Comparison of ENCODE assay signal across 8 cellular contexts in the genomic region with DNA sequence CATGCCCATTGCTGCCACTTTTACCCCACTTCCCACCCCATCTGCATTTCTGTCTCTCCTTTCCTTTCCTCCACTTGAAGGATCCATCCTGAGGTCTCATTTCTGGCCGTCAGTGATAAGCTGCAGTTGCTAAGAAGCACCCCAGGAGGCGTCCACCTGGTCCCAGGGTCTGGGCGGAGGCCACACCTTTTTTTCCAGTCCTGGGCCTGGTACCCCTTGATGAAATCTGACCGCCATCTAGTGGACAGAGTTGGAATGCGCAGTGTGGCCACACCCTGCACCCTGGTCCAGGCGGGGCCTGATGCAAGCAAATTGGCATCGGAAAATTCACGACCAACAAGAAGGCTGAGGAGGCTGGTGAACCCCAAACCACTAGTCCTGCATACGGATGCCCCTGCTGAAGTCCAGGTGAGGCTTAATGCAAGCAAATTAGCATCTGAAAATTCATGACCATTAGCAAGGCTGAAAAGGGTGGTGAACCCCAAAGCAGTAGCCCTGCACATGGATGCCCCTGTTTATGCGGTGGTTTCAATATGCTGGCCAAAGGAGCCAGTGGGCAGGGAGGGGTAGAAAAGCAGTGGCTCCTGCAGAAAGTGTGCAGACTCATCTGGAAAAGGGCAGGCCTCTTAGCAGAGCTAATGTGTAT. TPM values are rescaled to one million over a fixed set of nuclear protein-coding genes. Genes with fewer than 3 reads are reported as not detected.
A peak's percentile ranks its signal among the peaks of the same experiment; 100 is the strongest.
DNase-seq lines count a peak whose midpoint lies in the region; ATAC-seq and TF ChIP-seq lines count a peak whose summit lies in the region.

No MANE protein-coding gene starts in this region.

- peak; percentile 95 for TF ChIP-seq CTCF in DOHH2 (IDR thresholded peaks at IDR 0.05; ENCODE audit: low read depth, low read length, poor library complexity, severe bottlenecking)
- TF ChIP-seq CTCF in fibroblast of pulmonary artery (IDR thresholded peaks at IDR 0.05; ENCODE audit: low read length, missing control alignments): peak; percentile 93
- peak; percentile 80 for TF ChIP-seq CTCF in osteocyte (IDR thresholded peaks at IDR 0.05)
- peak; percentile 72 to 83 (median 79) for TF ChIP-seq CTCF in tibial nerve (IDR thresholded peaks at IDR 0.05)

- peaks cover 4% of the 10 kb centered on the region for H3K27me3 Mint-ChIP-seq in activated T-cell treated with anti-CD3 and anti-CD28 coated beads, Interleukin-2, amount 50 U/mL, for 4 hours (ENCODE audit: low read depth)
- peaks cover 2% of the 10 kb centered on the region for H3K27me3 Mint-ChIP-seq in osteocyte (ENCODE audit: unreplicated experiment)

- H4K20me1 ChIP-seq in DOHH2 (ENCODE audit: control insufficient read depth, insufficient read depth, low read depth, low read length): no peaks in the 10 kb centered on the region

- TF ChIP-seq POLR2A in tibial nerve (IDR thresholded peaks at IDR 0.05): no peak

- H3K27me3 ChIP-seq in DOHH2 (ENCODE audit: control insufficient read depth, low read length) (no peaks in the 10 kb centered on the region), tibial nerve (no peaks in the 10 kb centered on the region)

- no peak overlapping the region for H3K27ac Mint-ChIP-seq in osteocyte (ENCODE audit: unreplicated experiment)

- peak; percentile 99 for ATAC-seq in GM21515 (IDR thresholded peaks at IDR 0.05; ENCODE audit: unreplicated experiment)
- peak; percentile 90 to 96 for ATAC-seq in activated T-cell treated with anti-CD3 and anti-CD28 coated beads, Interleukin-2, amount 50 U/mL, for 4 hours

- peak; percentile 43 for DNase-seq in HS-5 (ENCODE audit: low read depth)
- peak; percentile 87 for DNase-seq in OCI-M1 (lab: John Stamatoyannopoulos, UW)
- DNase-seq in activated T-cell treated with anti-CD3 and anti-CD28 coated beads, Interleukin-2, amount 50 U/mL, for 4 hours: peak; percentile 51
- peak; percentile 72 for DNase-seq in fibroblast of pulmonary artery (ENCODE audit: low read depth)
- peak; percentile 90 for DNase-seq in osteocyte (ENCODE audit: extremely low spot score, unreplicated experiment)
- DNase-seq in tibial nerve (ENCODE audit: low spot score in 2 of 2): peak; percentile 34 to 72

- H3K36me3 ChIP-seq in DOHH2 (ENCODE audit: control insufficient read depth, low read length): no peaks in the 10 kb centered on the region
- no peaks in the 10 kb centered on the region for H3K36me3 ChIP-seq in tibial nerve

- no peaks in the 10 kb centered on the region for H3K9me2 ChIP-seq in DOHH2 (replicated peaks; ENCODE audit: control insufficient read depth, low read length)

- H3K9me3 ChIP-seq in DOHH2 (ENCODE audit: control insufficient read depth, insufficient read depth, low read length) (no peaks in the 10 kb centered on the region), tibial nerve (no peaks in the 10 kb centered on the region)

- no peak overlapping the region for H3K27ac ChIP-seq in DOHH2 (ENCODE audit: low read depth, low read length)
- H3K27ac ChIP-seq in tibial nerve: no peak overlapping the region

- 18 to 28% methylated on average over 9 to 10 of the region's 10 CpGs for WGBS in tibial nerve, 2 donors

- H3K4me1 ChIP-seq in DOHH2 (ENCODE audit: control insufficient read depth, low read length) (no peaks in the 10 kb centered on the region), tibial nerve (no peaks in the 10 kb centered on the region)

- H3K4me3 ChIP-seq in DOHH2 (ENCODE audit: low read length) (no peak overlapping the region), fibroblast of pulmonary artery (replicated peaks; ENCODE audit: low read depth, low read length) (no peak overlapping the region), tibial nerve (no peak overlapping the region)

- no peaks in the 10 kb centered on the region for H3K79me2 ChIP-seq in DOHH2 (ENCODE audit: control insufficient read depth, low read length)

- no peaks in the 10 kb centered on the region for H3F3A ChIP-seq in DOHH2 (ENCODE audit: control insufficient read depth, insufficient read depth)

- peaks cover 3% of the 10 kb centered on the region for H3K4me1 Mint-ChIP-seq in activated T-cell treated with anti-CD3 and anti-CD28 coated beads, Interleukin-2, amount 50 U/mL, for 4 hours (ENCODE audit: low read depth)
- H3K4me1 Mint-ChIP-seq in osteocyte (ENCODE audit: unreplicated experiment): no peaks in the 10 kb centered on the region

- H3K36me3 Mint-ChIP-seq in activated T-cell treated with anti-CD3 and anti-CD28 coated beads, Interleukin-2, amount 50 U/mL, for 4 hours (ENCODE audit: insufficient read depth): no peaks in the 10 kb centered on the region
- no peaks in the 10 kb centered on the region for H3K36me3 Mint-ChIP-seq in osteocyte (ENCODE audit: unreplicated experiment)

- no peaks in the 10 kb centered on the region for H3K9me3 Mint-ChIP-seq in activated T-cell treated with anti-CD3 and anti-CD28 coated beads, Interleukin-2, amount 50 U/mL, for 4 hours
- H3K9me3 Mint-ChIP-seq in osteocyte (ENCODE audit: unreplicated experiment): no peaks in the 10 kb centered on the region

- H3K4me2 ChIP-seq in DOHH2 (ENCODE audit: low read length): no peak overlapping the region

- TF ChIP-seq EP300 in tibial nerve (IDR thresholded peaks at IDR 0.05): no peak

- H3K4me3 Mint-ChIP-seq in activated T-cell treated with anti-CD3 and anti-CD28 coated beads, Interleukin-2, amount 50 U/mL, for 4 hours: no peak overlapping the region
- no peak overlapping the region for H3K4me3 Mint-ChIP-seq in osteocyte (ENCODE audit: unreplicated experiment)

RNA-seq across cellular contexts. Expression of a gene that starts 43.3 kb away (rescaled TPM):
- 10 to 100 TPM; 10.4 to 13.2 (median 12.1) TPM for total RNA-seq in activated T-cell treated with anti-CD3 and anti-CD28 coated beads, Interleukin-2, amount 50 U/mL, for 4 hours
- total RNA-seq in osteocyte: 10.0 and 11.9 TPM in 2 replicates
- total RNA-seq in tibial nerve: 100 to 1,000 TPM in 1 of 4 donors, 10 to 100 TPM in 3; 13.3 to 124 (median 45.9) TPM
